In the genomic region with DNA sequence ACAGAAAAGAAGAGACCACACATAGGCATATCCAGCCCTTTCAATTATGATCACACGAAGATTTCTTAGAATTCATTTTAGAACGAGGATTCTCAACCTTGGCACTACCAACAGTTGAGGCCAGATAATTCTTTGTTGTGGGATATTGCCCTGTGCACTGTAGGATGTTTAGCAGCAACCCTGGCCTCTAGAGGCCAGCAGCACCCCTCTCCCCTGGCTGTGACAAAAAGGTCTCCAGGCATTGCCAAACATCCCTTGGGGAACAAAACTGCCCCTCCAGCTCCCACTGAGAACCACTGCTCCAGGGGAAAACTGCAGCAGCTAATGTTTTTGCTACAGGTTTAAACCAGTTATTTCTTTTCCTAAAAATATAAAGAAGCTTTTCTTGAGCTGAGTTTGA, we compare ENCODE assay signal across 1 cellular context.
TF ChIP-seq lines count a peak whose summit lies in the region.

No MANE protein-coding gene starts in this region.

TF ChIP-seq in K562, 482 proteins besides CTCF, POLR2A, EP300 and RAD21 (continued from another document):
- TF ChIP-seq, protein P1, sequence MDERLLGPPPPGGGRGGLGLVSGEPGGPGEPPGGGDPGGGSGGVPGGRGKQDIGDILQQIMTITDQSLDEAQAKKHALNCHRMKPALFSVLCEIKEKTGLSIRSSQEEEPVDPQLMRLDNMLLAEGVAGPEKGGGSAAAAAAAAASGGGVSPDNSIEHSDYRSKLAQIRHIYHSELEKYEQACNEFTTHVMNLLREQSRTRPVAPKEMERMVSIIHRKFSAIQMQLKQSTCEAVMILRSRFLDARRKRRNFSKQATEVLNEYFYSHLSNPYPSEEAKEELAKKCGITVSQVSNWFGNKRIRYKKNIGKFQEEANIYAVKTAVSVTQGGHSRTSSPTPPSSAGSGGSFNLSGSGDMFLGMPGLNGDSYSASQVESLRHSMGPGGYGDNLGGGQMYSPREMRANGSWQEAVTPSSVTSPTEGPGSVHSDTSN (CRISPR knock-in tag; IDR thresholded peaks at IDR 0.05; ENCODE audit: low read depth) = no peak
- TF ChIP-seq, protein P1 (tag; conservative IDR thresholded peaks at IDR 0.05; ENCODE audit: low read depth) = no peak
